7 cellular contexts compared by ENCODE assay signal in the genomic region with DNA sequence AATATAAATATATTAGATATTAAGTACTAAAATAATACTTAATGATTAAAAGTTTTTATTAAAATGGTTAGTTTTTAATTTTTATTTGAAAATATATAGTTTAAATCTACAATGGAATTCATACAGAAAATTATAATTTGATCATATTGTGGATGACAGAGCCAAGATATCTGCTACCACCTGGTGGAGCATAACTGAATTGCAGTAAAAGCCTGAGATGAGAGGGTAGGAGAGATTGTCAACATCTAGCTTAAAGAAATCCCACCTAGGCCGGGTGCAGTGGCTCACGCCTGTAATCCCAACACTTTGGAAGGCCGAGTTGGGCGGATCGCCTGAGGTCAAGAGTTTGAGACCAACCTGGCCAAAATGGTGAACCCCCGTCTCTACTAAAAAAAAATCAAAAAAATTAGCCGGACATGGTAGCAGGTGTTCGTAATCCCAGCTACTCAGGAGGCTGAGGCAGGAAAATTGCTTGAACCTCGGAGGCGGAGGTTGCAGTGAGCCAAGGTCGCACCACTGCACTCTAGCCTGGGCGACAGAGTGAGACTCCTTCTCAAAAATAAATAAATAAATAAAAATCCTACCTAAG. TPM values are rescaled to one million over a fixed set of nuclear protein-coding genes. Genes with fewer than 3 reads are reported as not detected.
A peak's percentile ranks its signal among the peaks of the same experiment; 100 is the strongest.
DNase-seq lines count a peak whose midpoint lies in the region; ATAC-seq and TF ChIP-seq lines count a peak whose summit lies in the region.

No MANE protein-coding gene starts in this region.

- H3K79me2 ChIP-seq in Loucy (ENCODE audit: insufficient read depth, low read length), result no peaks in the 10 kb centered on the region

- 0 out of 2 replicates have a peak, but pooled peaks cover 4% of the 10 kb centered on the region for H3K9me3 ChIP-seq in Loucy (ENCODE audit: insufficient read depth, low read depth, low read length)

- H3K9me3 Mint-ChIP-seq in immature natural killer cell, result peaks cover 0 to 2% (median 0%) of the 10 kb centered on the region in 6 donors

- H3K27me3 Mint-ChIP-seq in immature natural killer cell (ENCODE audit: low read depth in 3 of 3), result no peaks in the 10 kb centered on the region

- no peaks in the 10 kb centered on the region for H3K27me3 ChIP-seq in Loucy (ENCODE audit: insufficient read depth, low read length, poor library complexity, severe bottlenecking)

- H3K4me1 Mint-ChIP-seq in immature natural killer cell, result no peaks in the 10 kb centered on the region

- no peaks in the 10 kb centered on the region for H3K36me3 Mint-ChIP-seq in immature natural killer cell

- H3K36me3 ChIP-seq in Loucy (ENCODE audit: insufficient read depth, low read length), result no peaks in the 10 kb centered on the region

- peak; percentile 60 for TF ChIP-seq CTCF in Loucy (conservative IDR thresholded peaks at IDR 0.05; ENCODE audit: low read length)

- H3K9me2 ChIP-seq in Loucy (replicated peaks; ENCODE audit: low read depth, low read length), result no peaks in the 10 kb centered on the region

- H3K4me3 ChIP-seq in Loucy (ENCODE audit: low read length, poor library complexity, severe bottlenecking), result no peak overlapping the region

- no peak overlapping the region for H2AFZ ChIP-seq in Loucy (ENCODE audit: low read length)

- peak; percentile 19 for DNase-seq in EL
- peak; percentile 39 for DNase-seq in activated CD8-positive, alpha-beta memory T cell treated with anti-CD3 and anti-CD28 coated beads, Interleukin-2, amount 50 U/mL, for 4 hours
- peak; percentile 15 to 38 (median 26) for DNase-seq in immature natural killer cell
- no peak for DNase-seq in NCI-H1105 treated with DMSO at 0.1 percent for 48 hours (lab: John Stamatoyannopoulos, UW)

- no peak overlapping the region for H3K9ac ChIP-seq in Loucy (ENCODE audit: low read depth, low read length, poor library complexity, severe bottlenecking)

- peaks cover 27% of the 10 kb centered on the region for H3K4me1 ChIP-seq in Loucy (ENCODE audit: insufficient read depth, low read length, poor library complexity, severe bottlenecking)

- no peak overlapping the region for H3K4me2 ChIP-seq in Loucy (ENCODE audit: low read depth, low read length, poor library complexity, severe bottlenecking)

- no peaks in the 10 kb centered on the region for H3F3A ChIP-seq in Loucy (ENCODE audit: low read depth)

- H3K27ac Mint-ChIP-seq in immature natural killer cell, result no peak overlapping the region

- H4K20me1 ChIP-seq in Loucy (ENCODE audit: insufficient read depth, low read length, poor library complexity, severe bottlenecking), result no peaks in the 10 kb centered on the region

- ATAC-seq in GM21619 (IDR thresholded peaks at IDR 0.05; ENCODE audit: unreplicated experiment), result no peak
- ATAC-seq in HG03025 (IDR thresholded peaks at IDR 0.05; ENCODE audit: low FRiP score, unreplicated experiment), result no peak

- no peak overlapping the region for H3K4me3 Mint-ChIP-seq in immature natural killer cell

RNA-seq across cellular contexts. Expression of gene CSTA, which starts 25.1 kb away (rescaled TPM):
- 1 to 10 TPM in 2 of 3 donors, under 1 TPM in 1; 0.63 to 4.1 (median 1.5) TPM for polyA plus RNA-seq in immature natural killer cell
